In the genomic region with DNA sequence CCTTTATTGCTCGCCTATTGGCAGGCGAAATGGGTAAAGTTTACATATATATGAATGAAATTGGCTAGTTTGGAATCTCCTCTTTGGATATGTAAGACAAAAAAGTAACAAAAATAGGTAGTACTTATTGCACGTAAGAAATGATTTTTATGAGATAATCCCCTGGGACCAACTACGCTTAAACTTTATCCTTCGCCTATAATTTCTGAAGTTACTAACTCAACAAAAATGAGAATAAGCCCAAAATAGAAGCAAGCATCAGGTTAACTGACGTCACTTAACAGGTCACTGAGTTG, we compare ENCODE assay signal across 1 cellular context.
TF ChIP-seq lines count a peak whose summit lies in the region.

No MANE protein-coding gene starts in this region.

TF ChIP-seq in GM12878, 131 proteins besides CTCF, POLR2A, EP300 and RAD21:
- TF ChIP-seq, protein P1, sequence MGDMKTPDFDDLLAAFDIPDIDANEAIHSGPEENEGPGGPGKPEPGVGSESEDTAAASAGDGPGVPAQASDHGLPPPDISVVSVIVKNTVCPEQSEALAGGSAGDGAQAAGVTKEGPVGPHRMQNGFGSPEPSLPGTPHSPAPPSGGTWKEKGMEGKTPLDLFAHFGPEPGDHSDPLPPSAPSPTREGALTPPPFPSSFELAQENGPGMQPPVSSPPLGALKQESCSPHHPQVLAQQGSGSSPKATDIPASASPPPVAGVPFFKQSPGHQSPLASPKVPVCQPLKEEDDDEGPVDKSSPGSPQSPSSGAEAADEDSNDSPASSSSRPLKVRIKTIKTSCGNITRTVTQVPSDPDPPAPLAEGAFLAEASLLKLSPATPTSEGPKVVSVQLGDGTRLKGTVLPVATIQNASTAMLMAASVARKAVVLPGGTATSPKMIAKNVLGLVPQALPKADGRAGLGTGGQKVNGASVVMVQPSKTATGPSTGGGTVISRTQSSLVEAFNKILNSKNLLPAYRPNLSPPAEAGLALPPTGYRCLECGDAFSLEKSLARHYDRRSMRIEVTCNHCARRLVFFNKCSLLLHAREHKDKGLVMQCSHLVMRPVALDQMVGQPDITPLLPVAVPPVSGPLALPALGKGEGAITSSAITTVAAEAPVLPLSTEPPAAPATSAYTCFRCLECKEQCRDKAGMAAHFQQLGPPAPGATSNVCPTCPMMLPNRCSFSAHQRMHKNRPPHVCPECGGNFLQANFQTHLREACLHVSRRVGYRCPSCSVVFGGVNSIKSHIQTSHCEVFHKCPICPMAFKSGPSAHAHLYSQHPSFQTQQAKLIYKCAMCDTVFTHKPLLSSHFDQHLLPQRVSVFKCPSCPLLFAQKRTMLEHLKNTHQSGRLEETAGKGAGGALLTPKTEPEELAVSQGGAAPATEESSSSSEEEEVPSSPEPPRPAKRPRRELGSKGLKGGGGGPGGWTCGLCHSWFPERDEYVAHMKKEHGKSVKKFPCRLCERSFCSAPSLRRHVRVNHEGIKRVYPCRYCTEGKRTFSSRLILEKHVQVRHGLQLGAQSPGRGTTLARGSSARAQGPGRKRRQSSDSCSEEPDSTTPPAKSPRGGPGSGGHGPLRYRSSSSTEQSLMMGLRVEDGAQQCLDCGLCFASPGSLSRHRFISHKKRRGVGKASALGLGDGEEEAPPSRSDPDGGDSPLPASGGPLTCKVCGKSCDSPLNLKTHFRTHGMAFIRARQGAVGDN (IDR thresholded peaks at IDR 0.05): no peak
- TF ChIP-seq CREM (IDR thresholded peaks at IDR 0.05; ENCODE audit: low read depth) (peak; percentile 43; the same call in 1 of the 2 replicates), MEF2B (IDR thresholded peaks at IDR 0.05; ENCODE audit: partially characterized antibody, poor library complexity, severe bottlenecking) (peak; percentile 85), MTA2 (IDR thresholded peaks at IDR 0.05; ENCODE audit: low read depth) (no peak), ATF7 (IDR thresholded peaks at IDR 0.05; ENCODE audit: low read depth) (peak; percentile 90), STAT3 (IDR thresholded peaks at IDR 0.05; ENCODE audit: low read depth, low read length) (no peak), CREB1 (IDR thresholded peaks at IDR 0.05; ENCODE audit: low read depth) (peak; percentile 61)
- TF ChIP-seq, protein P2, sequence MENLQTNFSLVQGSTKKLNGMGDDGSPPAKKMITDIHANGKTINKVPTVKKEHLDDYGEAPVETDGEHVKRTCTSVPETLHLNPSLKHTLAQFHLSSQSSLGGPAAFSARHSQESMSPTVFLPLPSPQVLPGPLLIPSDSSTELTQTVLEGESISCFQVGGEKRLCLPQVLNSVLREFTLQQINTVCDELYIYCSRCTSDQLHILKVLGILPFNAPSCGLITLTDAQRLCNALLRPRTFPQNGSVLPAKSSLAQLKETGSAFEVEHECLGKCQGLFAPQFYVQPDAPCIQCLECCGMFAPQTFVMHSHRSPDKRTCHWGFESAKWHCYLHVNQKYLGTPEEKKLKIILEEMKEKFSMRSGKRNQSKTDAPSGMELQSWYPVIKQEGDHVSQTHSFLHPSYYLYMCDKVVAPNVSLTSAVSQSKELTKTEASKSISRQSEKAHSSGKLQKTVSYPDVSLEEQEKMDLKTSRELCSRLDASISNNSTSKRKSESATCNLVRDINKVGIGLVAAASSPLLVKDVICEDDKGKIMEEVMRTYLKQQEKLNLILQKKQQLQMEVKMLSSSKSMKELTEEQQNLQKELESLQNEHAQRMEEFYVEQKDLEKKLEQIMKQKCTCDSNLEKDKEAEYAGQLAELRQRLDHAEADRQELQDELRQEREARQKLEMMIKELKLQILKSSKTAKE (IDR thresholded peaks at IDR 0.05; ENCODE audit: low read depth, poor library complexity, severe bottlenecking): peak; percentile 33
